In genomic region chr5:1199649-1200494, GRCh38 we compare ENCODE assay signal across 1 cellular context.
TF ChIP-seq lines count a peak whose summit lies in the region.

No MANE protein-coding gene starts in this region.

TF ChIP-seq in K562, 482 proteins besides CTCF, POLR2A, EP300 and RAD21 (continued from another document and continues in another):
- TF ChIP-seq BRF2 (IDR thresholded peaks at IDR 0.05; ENCODE audit: borderline replicate concordance, insufficient read depth, insufficient read length) (no peak), FUS (optimal IDR thresholded peaks at IDR 0.05; ENCODE audit: low read depth, low read length) (no peak), CAMTA2 (CRISPR knock-in tag; conservative IDR thresholded peaks at IDR 0.05) (no peak), SLC30A9 (CRISPR knock-in tag; IDR thresholded peaks at IDR 0.05) (no peak), ZFP1 (CRISPR knock-in tag; IDR thresholded peaks at IDR 0.05) (0 out of 2 replicates have a peak, but pooled peaks have one; percentile 32), HINFP (tag; conservative IDR thresholded peaks at IDR 0.05; ENCODE audit: low read depth) (peak; percentile 74; the same call in 1 of the 2 replicates), SNIP1 (IDR thresholded peaks at IDR 0.05; ENCODE audit: low read depth) (0 out of 2 replicates have a peak, but pooled peaks have one; percentile 13), ARNT (IDR thresholded peaks at IDR 0.05) (peak; percentile 88), SREBF2 (CRISPR knock-in tag; IDR thresholded peaks at IDR 0.05) (0 out of 2 replicates have a peak, but pooled peaks have one; percentile 64), GATAD2B (IDR thresholded peaks at IDR 0.05; ENCODE audit: borderline replicate concordance) (no peak), E2F8 (IDR thresholded peaks at IDR 0.05; ENCODE audit: low read depth, partially characterized antibody) (peak; percentile 59), SAFB2 (IDR thresholded peaks at IDR 0.05; ENCODE audit: borderline replicate concordance, low read depth, low read length, severe bottlenecking) (no peak), MCM5 (IDR thresholded peaks at IDR 0.05; ENCODE audit: low read depth) (0 out of 2 replicates have a peak, but pooled peaks have one; percentile 26), ZNF324 (CRISPR knock-in tag; IDR thresholded peaks at IDR 0.05) (peak; percentile 39; the same call in 1 of the 2 replicates), POLR2B (IDR thresholded peaks at IDR 0.05; ENCODE audit: low read depth, partially characterized antibody) (peak; percentile 49), THRA (IDR thresholded peaks at IDR 0.05) (no peak), NBN (IDR thresholded peaks at IDR 0.05; ENCODE audit: low read depth) (peak; percentile 95), PHF8 (IDR thresholded peaks at IDR 0.05; ENCODE audit: borderline replicate concordance, low read length) (peak; percentile 45; the same call in 1 of the 2 replicates), XRCC4 (IDR thresholded peaks at IDR 0.05; ENCODE audit: extremely low read depth, insufficient read depth, insufficient read length) (no peak), ASH1L (IDR thresholded peaks at IDR 0.05; ENCODE audit: borderline replicate concordance, low read depth, partially characterized antibody) (peak; percentile 68), ZBTB17 (CRISPR knock-in tag; IDR thresholded peaks at IDR 0.05) (peak; percentile 42; the same call in 1 of the 2 replicates), RBFOX2 (IDR thresholded peaks at IDR 0.05; ENCODE audit: low read depth, low read length) (peak; percentile 76), ZNF830 (CRISPR knock-in tag; IDR thresholded peaks at IDR 0.05) (0 out of 2 replicates have a peak, but pooled peaks have one; percentile 65)
- TF ChIP-seq, protein P1, sequence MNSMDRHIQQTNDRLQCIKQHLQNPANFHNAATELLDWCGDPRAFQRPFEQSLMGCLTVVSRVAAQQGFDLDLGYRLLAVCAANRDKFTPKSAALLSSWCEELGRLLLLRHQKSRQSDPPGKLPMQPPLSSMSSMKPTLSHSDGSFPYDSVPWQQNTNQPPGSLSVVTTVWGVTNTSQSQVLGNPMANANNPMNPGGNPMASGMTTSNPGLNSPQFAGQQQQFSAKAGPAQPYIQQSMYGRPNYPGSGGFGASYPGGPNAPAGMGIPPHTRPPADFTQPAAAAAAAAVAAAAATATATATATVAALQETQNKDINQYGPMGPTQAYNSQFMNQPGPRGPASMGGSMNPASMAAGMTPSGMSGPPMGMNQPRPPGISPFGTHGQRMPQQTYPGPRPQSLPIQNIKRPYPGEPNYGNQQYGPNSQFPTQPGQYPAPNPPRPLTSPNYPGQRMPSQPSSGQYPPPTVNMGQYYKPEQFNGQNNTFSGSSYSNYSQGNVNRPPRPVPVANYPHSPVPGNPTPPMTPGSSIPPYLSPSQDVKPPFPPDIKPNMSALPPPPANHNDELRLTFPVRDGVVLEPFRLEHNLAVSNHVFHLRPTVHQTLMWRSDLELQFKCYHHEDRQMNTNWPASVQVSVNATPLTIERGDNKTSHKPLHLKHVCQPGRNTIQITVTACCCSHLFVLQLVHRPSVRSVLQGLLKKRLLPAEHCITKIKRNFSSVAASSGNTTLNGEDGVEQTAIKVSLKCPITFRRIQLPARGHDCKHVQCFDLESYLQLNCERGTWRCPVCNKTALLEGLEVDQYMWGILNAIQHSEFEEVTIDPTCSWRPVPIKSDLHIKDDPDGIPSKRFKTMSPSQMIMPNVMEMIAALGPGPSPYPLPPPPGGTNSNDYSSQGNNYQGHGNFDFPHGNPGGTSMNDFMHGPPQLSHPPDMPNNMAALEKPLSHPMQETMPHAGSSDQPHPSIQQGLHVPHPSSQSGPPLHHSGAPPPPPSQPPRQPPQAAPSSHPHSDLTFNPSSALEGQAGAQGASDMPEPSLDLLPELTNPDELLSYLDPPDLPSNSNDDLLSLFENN (IDR thresholded peaks at IDR 0.05; ENCODE audit: low read depth in 2 of 2, low read length in 2 of 2): 0 out of 4 replicates have a peak, but pooled peaks of 1 of the 2 experiments have one; percentile 19
- TF ChIP-seq, protein P2, sequence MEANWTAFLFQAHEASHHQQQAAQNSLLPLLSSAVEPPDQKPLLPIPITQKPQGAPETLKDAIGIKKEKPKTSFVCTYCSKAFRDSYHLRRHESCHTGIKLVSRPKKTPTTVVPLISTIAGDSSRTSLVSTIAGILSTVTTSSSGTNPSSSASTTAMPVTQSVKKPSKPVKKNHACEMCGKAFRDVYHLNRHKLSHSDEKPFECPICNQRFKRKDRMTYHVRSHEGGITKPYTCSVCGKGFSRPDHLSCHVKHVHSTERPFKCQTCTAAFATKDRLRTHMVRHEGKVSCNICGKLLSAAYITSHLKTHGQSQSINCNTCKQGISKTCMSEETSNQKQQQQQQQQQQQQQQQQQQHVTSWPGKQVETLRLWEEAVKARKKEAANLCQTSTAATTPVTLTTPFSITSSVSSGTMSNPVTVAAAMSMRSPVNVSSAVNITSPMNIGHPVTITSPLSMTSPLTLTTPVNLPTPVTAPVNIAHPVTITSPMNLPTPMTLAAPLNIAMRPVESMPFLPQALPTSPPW (CRISPR knock-in tag; IDR thresholded peaks at IDR 0.05): peak; percentile 95
- TF ChIP-seq, protein P3, sequence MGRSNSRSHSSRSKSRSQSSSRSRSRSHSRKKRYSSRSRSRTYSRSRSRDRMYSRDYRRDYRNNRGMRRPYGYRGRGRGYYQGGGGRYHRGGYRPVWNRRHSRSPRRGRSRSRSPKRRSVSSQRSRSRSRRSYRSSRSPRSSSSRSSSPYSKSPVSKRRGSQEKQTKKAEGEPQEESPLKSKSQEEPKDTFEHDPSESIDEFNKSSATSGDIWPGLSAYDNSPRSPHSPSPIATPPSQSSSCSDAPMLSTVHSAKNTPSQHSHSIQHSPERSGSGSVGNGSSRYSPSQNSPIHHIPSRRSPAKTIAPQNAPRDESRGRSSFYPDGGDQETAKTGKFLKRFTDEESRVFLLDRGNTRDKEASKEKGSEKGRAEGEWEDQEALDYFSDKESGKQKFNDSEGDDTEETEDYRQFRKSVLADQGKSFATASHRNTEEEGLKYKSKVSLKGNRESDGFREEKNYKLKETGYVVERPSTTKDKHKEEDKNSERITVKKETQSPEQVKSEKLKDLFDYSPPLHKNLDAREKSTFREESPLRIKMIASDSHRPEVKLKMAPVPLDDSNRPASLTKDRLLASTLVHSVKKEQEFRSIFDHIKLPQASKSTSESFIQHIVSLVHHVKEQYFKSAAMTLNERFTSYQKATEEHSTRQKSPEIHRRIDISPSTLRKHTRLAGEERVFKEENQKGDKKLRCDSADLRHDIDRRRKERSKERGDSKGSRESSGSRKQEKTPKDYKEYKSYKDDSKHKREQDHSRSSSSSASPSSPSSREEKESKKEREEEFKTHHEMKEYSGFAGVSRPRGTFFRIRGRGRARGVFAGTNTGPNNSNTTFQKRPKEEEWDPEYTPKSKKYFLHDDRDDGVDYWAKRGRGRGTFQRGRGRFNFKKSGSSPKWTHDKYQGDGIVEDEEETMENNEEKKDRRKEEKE (IDR thresholded peaks at IDR 0.05; ENCODE audit: borderline replicate concordance in 1 of 2, control insufficient read depth in 1 of 2, low read depth in 2 of 2, low read length in 1 of 2): peak in 1 of 2 experiments; percentile 22; a peak in 1 of 4 replicates
- TF ChIP-seq, protein P4, sequence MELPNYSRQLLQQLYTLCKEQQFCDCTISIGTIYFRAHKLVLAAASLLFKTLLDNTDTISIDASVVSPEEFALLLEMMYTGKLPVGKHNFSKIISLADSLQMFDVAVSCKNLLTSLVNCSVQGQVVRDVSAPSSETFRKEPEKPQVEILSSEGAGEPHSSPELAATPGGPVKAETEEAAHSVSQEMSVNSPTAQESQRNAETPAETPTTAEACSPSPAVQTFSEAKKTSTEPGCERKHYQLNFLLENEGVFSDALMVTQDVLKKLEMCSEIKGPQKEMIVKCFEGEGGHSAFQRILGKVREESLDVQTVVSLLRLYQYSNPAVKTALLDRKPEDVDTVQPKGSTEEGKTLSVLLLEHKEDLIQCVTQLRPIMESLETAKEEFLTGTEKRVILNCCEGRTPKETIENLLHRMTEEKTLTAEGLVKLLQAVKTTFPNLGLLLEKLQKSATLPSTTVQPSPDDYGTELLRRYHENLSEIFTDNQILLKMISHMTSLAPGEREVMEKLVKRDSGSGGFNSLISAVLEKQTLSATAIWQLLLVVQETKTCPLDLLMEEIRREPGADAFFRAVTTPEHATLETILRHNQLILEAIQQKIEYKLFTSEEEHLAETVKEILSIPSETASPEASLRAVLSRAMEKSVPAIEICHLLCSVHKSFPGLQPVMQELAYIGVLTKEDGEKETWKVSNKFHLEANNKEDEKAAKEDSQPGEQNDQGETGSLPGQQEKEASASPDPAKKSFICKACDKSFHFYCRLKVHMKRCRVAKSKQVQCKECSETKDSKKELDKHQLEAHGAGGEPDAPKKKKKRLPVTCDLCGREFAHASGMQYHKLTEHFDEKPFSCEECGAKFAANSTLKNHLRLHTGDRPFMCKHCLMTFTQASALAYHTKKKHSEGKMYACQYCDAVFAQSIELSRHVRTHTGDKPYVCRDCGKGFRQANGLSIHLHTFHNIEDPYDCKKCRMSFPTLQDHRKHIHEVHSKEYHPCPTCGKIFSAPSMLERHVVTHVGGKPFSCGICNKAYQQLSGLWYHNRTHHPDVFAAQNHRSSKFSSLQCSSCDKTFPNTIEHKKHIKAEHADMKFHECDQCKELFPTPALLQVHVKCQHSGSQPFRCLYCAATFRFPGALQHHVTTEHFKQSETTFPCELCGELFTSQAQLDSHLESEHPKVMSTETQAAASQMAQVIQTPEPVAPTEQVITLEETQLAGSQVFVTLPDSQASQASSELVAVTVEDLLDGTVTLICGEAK (IDR thresholded peaks at IDR 0.05): peak; percentile 78
- TF ChIP-seq, protein P4 (CRISPR knock-in tag; IDR thresholded peaks at IDR 0.05): no peak
